2 cellular contexts compared by ENCODE assay signal in genomic region chr12:79885956-79886490, GRCh38.
TF ChIP-seq lines count a peak whose summit lies in the region.

No MANE protein-coding gene starts in this region.

TF ChIP-seq in IMR-90, 13 proteins besides CTCF, POLR2A, EP300 and RAD21:
- TF ChIP-seq CHD1 (IDR thresholded peaks at IDR 0.05; ENCODE audit: low read depth, low read length) (no peak), CEBPB (IDR thresholded peaks at IDR 0.05; ENCODE audit: low read depth, low read length) (no peak), RFX5 (IDR thresholded peaks at IDR 0.05; ENCODE audit: low read depth, low read length) (no peak), ELK1 (IDR thresholded peaks at IDR 0.05; ENCODE audit: borderline replicate concordance, low read depth, low read length) (no peak), MXI1 (IDR thresholded peaks at IDR 0.05; ENCODE audit: borderline replicate concordance, low read depth, low read length) (no peak), BHLHE40 (IDR thresholded peaks at IDR 0.05; ENCODE audit: low read depth, low read length) (no peak), MAFK (IDR thresholded peaks at IDR 0.05; ENCODE audit: low read depth, low read length) (no peak), RCOR1 (IDR thresholded peaks at IDR 0.05; ENCODE audit: insufficient replicate concordance, low read length) (no peak)

TF ChIP-seq in K562, 482 proteins besides CTCF, POLR2A, EP300 and RAD21:
- TF ChIP-seq MYC (IDR thresholded peaks at IDR 0.05; ENCODE audit: low read depth, low read length) (no peak), MYC (CRISPR knock-in tag; IDR thresholded peaks at IDR 0.05; ENCODE audit: borderline replicate concordance, low read depth) (no peak), ASH1L (IDR thresholded peaks at IDR 0.05; ENCODE audit: borderline replicate concordance, low read depth, partially characterized antibody) (no peak), NCOA4 (IDR thresholded peaks at IDR 0.05; ENCODE audit: partially characterized antibody) (no peak), POLR2G (IDR thresholded peaks at IDR 0.05; ENCODE audit: low read depth, low read length) (no peak), ZFPM2 (CRISPR knock-in tag; IDR thresholded peaks at IDR 0.05) (no peak), HINFP (tag; conservative IDR thresholded peaks at IDR 0.05; ENCODE audit: low read depth) (no peak), ARID1B (IDR thresholded peaks at IDR 0.05) (no peak), GTF2F1 (IDR thresholded peaks at IDR 0.05; ENCODE audit: low read depth, low read length) (no peak), RBM25 (IDR thresholded peaks at IDR 0.05; ENCODE audit: low read depth, low read length, severe bottlenecking) (peak; percentile 11)
